21 cellular contexts compared by ENCODE assay signal in the genomic region with DNA sequence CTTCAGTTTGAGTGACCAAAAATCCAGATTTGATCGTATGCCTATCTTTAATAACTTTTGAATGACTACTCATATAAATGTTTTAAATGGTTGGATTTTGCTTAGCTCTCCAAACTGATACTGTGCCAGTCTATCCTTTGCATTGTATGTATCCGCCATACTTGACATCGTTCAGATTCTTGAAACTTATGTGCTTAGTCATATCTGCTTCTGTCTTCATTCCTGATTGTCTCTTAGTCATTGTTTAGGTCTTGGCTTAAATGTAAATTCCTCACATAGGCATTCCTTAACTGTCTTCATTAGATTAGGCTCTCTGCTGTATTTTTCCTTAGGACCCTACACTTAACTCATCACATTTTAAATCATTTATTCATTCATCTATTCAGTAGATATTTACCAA.
DNase-seq lines count a peak whose midpoint lies in the region; FAIRE-seq and TF ChIP-seq lines count a peak whose summit lies in the region.
"Had no signal": no experiment of that assay in that cellular context is flagged by ENCODE, and none has a peak within 500 bp of the region (broad histone marks: within the 10 kb centered on the region; RNA-seq: fewer than 3 reads in every experiment).

No MANE protein-coding gene starts in this region.

- no peak overlapping the region for H2AFZ ChIP-seq in ACC112 (ENCODE audit: low read length, unreplicated experiment)

- TF ChIP-seq CTCF in astrocyte of the spinal cord (IDR thresholded peaks at IDR 0.05; ENCODE audit: low read depth, low read length), result no peak
- TF ChIP-seq CTCF in fibroblast of villous mesenchyme (IDR thresholded peaks at IDR 0.05; ENCODE audit: insufficient read depth, low read depth, low read length), result no peak

- no peaks in the 10 kb centered on the region for H3K79me2 ChIP-seq in ACC112 (ENCODE audit: control insufficient read depth, insufficient read depth, low read length, unreplicated experiment)

- H3K27ac ChIP-seq in ACC112 (ENCODE audit: low read depth, low read length), result peak overlapping the region; percentile 13
- H3K27ac ChIP-seq: ascending aorta, dorsolateral prefrontal cortex, esophagus squamous epithelium, upper lobe of right lung had no signal

- no peaks in the 10 kb centered on the region for H3K36me3 ChIP-seq in ACC112 (ENCODE audit: insufficient read depth, low read length)
- H3K36me3 ChIP-seq: upper lobe of right lung had no signal

- H3K4me1 ChIP-seq in ACC112 (ENCODE audit: control insufficient read depth, insufficient read depth, low read length, unreplicated experiment), result peaks cover 36% of the 10 kb centered on the region
- H3K4me1 ChIP-seq: ascending aorta, upper lobe of right lung had no signal

- no peak for FAIRE-seq in HTR-8/SVneo (lab: Jason Lieb, UNC)

- DNase-seq in HTR-8/SVneo (ENCODE audit: insufficient read length, low spot score) (peak; percentile 26), astrocyte of the spinal cord (ENCODE audit: low read depth, low spot score) (peak; percentile 68), fibroblast of villous mesenchyme (ENCODE audit: low read depth) (peak; percentile 39), mucosa of gallbladder (ENCODE audit: low spot score) (no peak), superior temporal gyrus (ENCODE audit: extremely low spot score) (no peak), iPS-NIHi7 (ENCODE audit: extremely low spot score) (no peak)
- no peak for DNase-seq in activated T-cell treated with anti-CD3 and anti-CD28 coated beads, Interleukin-2, amount 50 U/mL, for 1 hour
- DNase-seq: activated effector memory CD4-positive, alpha-beta T cell treated with anti-CD3 and anti-CD28 coated beads, Interleukin-2, amount 50 U/mL, for 16 hours; Caco-2; dorsolateral prefrontal cortex; esophagus squamous epithelium; GF-D8; naive B cell; NCI-H2081; NCI-H526 treated with DMSO at 0.1 percent for 48 hours; OCI-M1; posterior cingulate gyrus; stimulated activated naive CD4-positive, alpha-beta T cell treated with Interleukin-2 at 50 U/mL for 16 hours; upper lobe of right lung had no signal

- H3K4me3 ChIP-seq in ACC112 (ENCODE audit: low read depth, low read length) (no peak overlapping the region), astrocyte of the spinal cord (ENCODE audit: low read depth, low read length) (no peak overlapping the region), fibroblast of villous mesenchyme (ENCODE audit: low read depth, low read length) (no peak overlapping the region)
- H3K4me3 ChIP-seq: ascending aorta, dorsolateral prefrontal cortex, esophagus squamous epithelium, upper lobe of right lung had no signal

- H3K27me3 ChIP-seq in ACC112 (ENCODE audit: insufficient read depth, low read length), result no peaks in the 10 kb centered on the region
- H3K27me3 ChIP-seq: ascending aorta, dorsolateral prefrontal cortex, esophagus squamous epithelium, upper lobe of right lung had no signal

- in situ Hi-C loops in astrocyte of the spinal cord (cut with HindIII; ENCODE audit: low sequenced_read_pairs), result no loop called here

Comparison
In these comparisons a context has a peak if more than half of its experiments do, and no peak if none do; other contexts are left out.
1. DNase-seq: peak in HTR-8/SVneo (single experiment), astrocyte of the spinal cord (single experiment) and fibroblast of villous mesenchyme (single experiment); none in mucosa of gallbladder (single experiment), superior temporal gyrus (single experiment), activated T-cell treated with anti-CD3 and anti-CD28 coated beads, Interleukin-2, amount 50 U/mL, for 1 hour (single experiment) and iPS-NIHi7 (single experiment).